ENCODE assay signal across 25 cellular contexts in genomic region chr22:42247596-42247995, GRCh38.
"Had no signal": no experiment of that assay in that cellular context is flagged by ENCODE, and none has a peak within 500 bp of the region (broad histone marks: within the 10 kb centered on the region; RNA-seq: fewer than 3 reads in every experiment).

No MANE protein-coding gene starts in this region.

- H3K9me3 Mint-ChIP-seq: activated naive CD8-positive, alpha-beta T cell treated with anti-CD3 and anti-CD28 coated beads, Interleukin-2, amount 10 ng/mL, durations not matched to agents 7 days and 5 days; T-cell had no signal

- ATAC-seq: activated CD4-positive, CD25-positive, alpha-beta regulatory T cell treated with anti-CD3 and anti-CD28 coated beads, Interleukin-2, amount 50 U/mL, for 24 hours; activated CD8-positive, alpha-beta memory T cell treated with anti-CD3 and anti-CD28 coated beads, Interleukin-2, amount 10 ng/mL, durations not matched to agents 7 days and 5 days; Panc1; Right ventricle myocardium inferior; T-cell had no signal

- DNase-seq: activated CD4-positive, alpha-beta T cell treated with anti-CD3 and anti-CD28 coated beads for 4 hours; activated CD4-positive, alpha-beta T cell treated with anti-CD3 and anti-CD28 coated beads, Interleukin-2, amount 50 U/mL, for 4 hours; activated CD8-positive, alpha-beta memory T cell treated with anti-CD3 and anti-CD28 coated beads, Interleukin-2, amount 10 ng/mL, durations not matched to agents 7 days and 5 days; activated naive CD4-positive, alpha-beta T cell treated with anti-CD3 and anti-CD28 coated beads, Interleukin-2, amount 50 U/mL, for 16 hours; activated naive CD8-positive, alpha-beta T cell treated with anti-CD3 and anti-CD28 coated beads, Interleukin-2, amount 10 ng/mL, durations not matched to agents 7 days and 5 days; aorta; central memory CD4-positive, alpha-beta T cell; IMR-90; Kasumi-1; KBM-7; NCI-H1048; NCI-H1930; NCI-H2171 treated with DMSO at 0.1 percent for 48 hours; NCI-H226; NCI-H526; NCI-H82; NK-92 treated with Interleukin-12 subunit alpha and Interleukin-12 subunit beta, amount 100 ng/mL, for 24 hours; OCI-M1; RPMI8226; T-cell had no signal

- H3K4me3 ChIP-seq: breast epithelium, SK-N-MC had no signal

- H3K27ac Mint-ChIP-seq: activated CD8-positive, alpha-beta memory T cell treated with anti-CD3 and anti-CD28 coated beads, Interleukin-2, amount 10 ng/mL, durations not matched to agents 7 days and 5 days; activated naive CD8-positive, alpha-beta T cell treated with anti-CD3 and anti-CD28 coated beads, Interleukin-2, amount 10 ng/mL, durations not matched to agents 7 days and 5 days; T-cell had no signal

- H3K4me3 Mint-ChIP-seq: activated CD8-positive, alpha-beta memory T cell treated with anti-CD3 and anti-CD28 coated beads, Interleukin-2, amount 10 ng/mL, durations not matched to agents 7 days and 5 days; activated naive CD8-positive, alpha-beta T cell treated with anti-CD3 and anti-CD28 coated beads, Interleukin-2, amount 10 ng/mL, durations not matched to agents 7 days and 5 days; T-cell had no signal

- H3K27me3 Mint-ChIP-seq: activated CD8-positive, alpha-beta memory T cell treated with anti-CD3 and anti-CD28 coated beads, Interleukin-2, amount 10 ng/mL, durations not matched to agents 7 days and 5 days; activated naive CD8-positive, alpha-beta T cell treated with anti-CD3 and anti-CD28 coated beads, Interleukin-2, amount 10 ng/mL, durations not matched to agents 7 days and 5 days; T-cell had no signal
